8 cellular contexts compared by ENCODE assay signal in genomic region chr6:28865551-28866341, GRCh38. TPM values are rescaled to one million over a fixed set of nuclear protein-coding genes. Genes with fewer than 3 reads are reported as not detected.
DNase-seq lines count a peak whose midpoint lies in the region; ATAC-seq and TF ChIP-seq lines count a peak whose summit lies in the region.
"Not testable (repeated sequence)": the region's sequence is repeated elsewhere in the genome, so short reads cannot be mapped to it uniquely, and the experiment has no call there.

No MANE protein-coding gene starts in this region.

- no CpG with 5 or more reads among the region's 23 CpGs for WGBS in mesendoderm (ENCODE audit: extremely low coverage, insufficient coverage, low lambda C conversion rate)

- peak overlapping the region; percentile 83 for H3K4me3 Mint-ChIP-seq in endothelial cell (ENCODE audit: unreplicated experiment)

- not testable (repeated sequence) for H2BK120ac ChIP-seq in mesendoderm (ENCODE audit: low read depth, low read length)

- H3K9me3 Mint-ChIP-seq in endothelial cell (ENCODE audit: unreplicated experiment), result not testable (repeated sequence)

- H3K27me3 ChIP-seq in SU-DHL-6 (ENCODE audit: low read length); mesendoderm (ENCODE audit: insufficient read depth, low read length, poor library complexity): not testable (repeated sequence)

- ATAC-seq in GM21529 (IDR thresholded peaks at IDR 0.05; ENCODE audit: unreplicated experiment), result peak; percentile 2

- not testable (repeated sequence) for H3K9me2 ChIP-seq in SU-DHL-6 (replicated peaks; ENCODE audit: insufficient read depth, low read length)

- H3K27ac ChIP-seq in SU-DHL-6 (ENCODE audit: low read depth, low read length); mesendoderm (ENCODE audit: low read depth, low read length): not testable (repeated sequence)

- peak overlapping the region; percentile 35 for H3K4me2 ChIP-seq in SU-DHL-6 (ENCODE audit: low read depth, low read length, poor library complexity, severe bottlenecking)
- not testable (repeated sequence) for H3K4me2 ChIP-seq in mesendoderm (ENCODE audit: low read length)

- H2AFZ ChIP-seq in SU-DHL-6 (ENCODE audit: low read depth, low read length, severe bottlenecking), result peak overlapping the region; percentile 84

- not testable (repeated sequence) for H3K79me1 ChIP-seq in mesendoderm (ENCODE audit: low read length)

- H3K9me3 ChIP-seq in SU-DHL-6 (ENCODE audit: insufficient read depth, low read length), result not testable (repeated sequence)

- in situ Hi-C loops in ACHN (cut with HindIII; ENCODE audit: low pct_ligation_motif_present, low pct_unique_long_range_greater_than_20kb, low sequenced_read_pairs), result not testable (repeated sequence)

- H3K56ac ChIP-seq in mesendoderm (ENCODE audit: low read length), result not testable (repeated sequence)

- not testable (repeated sequence) for TF ChIP-seq CTCF in SU-DHL-6 (IDR thresholded peaks at IDR 0.05; ENCODE audit: insufficient read depth, low read length, poor library complexity, severe bottlenecking); endothelial cell (IDR thresholded peaks at IDR 0.05; ENCODE audit: unreplicated experiment)

- H2BK5ac ChIP-seq in mesendoderm (ENCODE audit: low read length), result not testable (repeated sequence)

- not testable (repeated sequence) for H3K4ac ChIP-seq in mesendoderm (ENCODE audit: low read depth, low read length)

- H2AK5ac ChIP-seq in mesendoderm (ENCODE audit: low read length), result not testable (repeated sequence)

- H3K27ac Mint-ChIP-seq in endothelial cell (ENCODE audit: unreplicated experiment), result not testable (repeated sequence)

- not testable (repeated sequence) for H3K4me1 ChIP-seq in mesendoderm (ENCODE audit: control insufficient read depth, low read depth, low read length)

- not testable (repeated sequence) for H3F3A ChIP-seq in SU-DHL-6 (ENCODE audit: insufficient read depth)

- H4K8ac ChIP-seq in mesendoderm (ENCODE audit: low read depth, low read length), result not testable (repeated sequence)

- H2BK15ac ChIP-seq in mesendoderm (replicated peaks; ENCODE audit: low read depth), result not testable (repeated sequence)

- not testable (repeated sequence) for H3K9ac ChIP-seq in SU-DHL-6 (ENCODE audit: low read length); mesendoderm (ENCODE audit: low read length)

- H3K4me1 Mint-ChIP-seq in endothelial cell (ENCODE audit: unreplicated experiment), result peaks cover 15% of the 10 kb centered on the region

- H3K36me3 ChIP-seq in SU-DHL-6 (ENCODE audit: low read length); mesendoderm (ENCODE audit: control insufficient read depth, insufficient read depth, low read length): not testable (repeated sequence)

- DNase-seq in ACHN (peak; percentile 92), NCI-H2029 (lab: John Stamatoyannopoulos, UW) (peak; percentile 24), activated T-helper 1 cell treated with Interleukin-2 at 50 U/mL for 16 hours (ENCODE audit: low read depth) (peak; percentile 5), mesendoderm (peak; percentile 77)
- DNase-seq in endothelial cell (ENCODE audit: low spot score), result not testable (repeated sequence)
- peak; percentile 32 for DNase-seq in stimulated activated CD4-positive, alpha-beta T cell treated with anti-CD3 and anti-CD28 coated beads, Interleukin-2, amount 100 ng/mL, for 4 hours (ENCODE audit: low read depth)

- not testable (repeated sequence) for H3K23ac ChIP-seq in mesendoderm (ENCODE audit: low read length)

- not testable (repeated sequence) for H3K36me3 Mint-ChIP-seq in endothelial cell (ENCODE audit: low read depth, unreplicated experiment)

- H3K27me3 Mint-ChIP-seq in endothelial cell (ENCODE audit: unreplicated experiment), result peaks cover 17% of the 10 kb centered on the region

- peak overlapping the region; percentile 12 for H3K4me3 ChIP-seq in SU-DHL-6 (ENCODE audit: insufficient read depth, low read length, poor library complexity, severe bottlenecking)
- not testable (repeated sequence) for H3K4me3 ChIP-seq in mesendoderm (ENCODE audit: low read length)

- H4K5ac ChIP-seq in mesendoderm (ENCODE audit: low read length), result not testable (repeated sequence)

- not testable (repeated sequence) for H3K18ac ChIP-seq in mesendoderm (ENCODE audit: low read length)

- not testable (repeated sequence) for H3K79me2 ChIP-seq in SU-DHL-6 (ENCODE audit: insufficient read depth, low read length); mesendoderm (ENCODE audit: control insufficient read depth, insufficient read depth, low read length)

- not testable (repeated sequence) for H4K20me1 ChIP-seq in SU-DHL-6 (ENCODE audit: low read depth, low read length)

RNA-seq across cellular contexts. Expression of gene TRIM27, which starts 58.0 kb away (rescaled TPM):
- total RNA-seq in endothelial cell (ENCODE audit: unreplicated experiment), result 82.8 TPM
- polyA plus RNA-seq in mesendoderm (2013, experiment 1 of 2), result 43.4 TPM
- polyA plus RNA-seq in mesendoderm (2013, experiment 2 of 2), result 43.6 TPM
